ENCODE assay signal across 11 cellular contexts in genomic region chrX:40009462-40009851, GRCh38.
A peak's percentile ranks its signal among the peaks of the same experiment; 100 is the strongest.
DNase-seq lines count a peak whose midpoint lies in the region; ATAC-seq, FAIRE-seq and TF ChIP-seq lines count a peak whose summit lies in the region.
"Had no signal": no experiment of that assay in that cellular context is flagged by ENCODE, and none has a peak within 500 bp of the region (broad histone marks: within the 10 kb centered on the region; RNA-seq: fewer than 3 reads in every experiment).

No MANE protein-coding gene starts in this region.

- TF ChIP-seq CTCF in choroid plexus epithelial cell (conservative IDR thresholded peaks at IDR 0.05; ENCODE audit: low read depth, low read length) (no peak), nephron progenitor cell (IDR thresholded peaks at IDR 0.05) (no peak), foreskin keratinocyte (conservative IDR thresholded peaks at IDR 0.05) (no peak)

- peaks cover 65% of the 10 kb centered on the region for H3K27me3 Mint-ChIP-seq in nephron progenitor cell (ENCODE audit: low read depth, poor library complexity)

- DNase-seq in choroid plexus epithelial cell (ENCODE audit: low read depth) (peak; percentile 24), nephron progenitor cell (peak; percentile 52), DMS 273 treated with DMSO at 0.1 percent for 48 hours (lab: John Stamatoyannopoulos, UW) (no peak), foreskin keratinocyte (no peak), GF-D8 (lab: John Stamatoyannopoulos, UW) (no peak), HTR-8/SVneo (ENCODE audit: insufficient read length, low spot score) (no peak)
- DNase-seq: NCI-H2029, tibial artery had no signal

- peak overlapping the region; percentile 89 for H3K4me2 ChIP-seq in BLaER1

- H3K4me3 ChIP-seq in BLaER1 (peak overlapping the region; percentile 54; the same call in 1 of the 2 replicates), HUES64 (ENCODE audit: low read length) (peak overlapping the region; percentile 45), choroid plexus epithelial cell (ENCODE audit: low read depth, low read length) (peak overlapping the region; percentile 32)

- H3K27ac ChIP-seq in BLaER1 (no peak overlapping the region), HUES64 (ENCODE audit: low read depth, low read length) (no peak overlapping the region), foreskin keratinocyte (no peak overlapping the region)
- H3K27ac ChIP-seq: tibial artery had no signal

- H3K27ac Mint-ChIP-seq in nephron progenitor cell, result no peak overlapping the region

- 0 out of 2 replicates have a peak, but pooled peaks cover 4% of the 10 kb centered on the region for H4K20me1 ChIP-seq in BLaER1

- no peaks in the 10 kb centered on the region for H3K36me3 ChIP-seq in BLaER1
- no peaks in the 10 kb centered on the region for H3K36me3 ChIP-seq in HUES64 (ENCODE audit: insufficient read depth, low read length)
- H3K36me3 ChIP-seq: tibial artery had no signal

- no peak for FAIRE-seq in HTR-8/SVneo (lab: Jason Lieb, UNC)

- WGBS in HUES64, result under 1% methylated on average over 23 of the region's 35 CpGs

- peaks cover 15% of the 10 kb centered on the region for H3K9me3 Mint-ChIP-seq in nephron progenitor cell

- H3K4me1 ChIP-seq in BLaER1 (peaks cover 75% of the 10 kb centered on the region), HUES64 (ENCODE audit: insufficient read depth, low read length) (peaks cover 34% of the 10 kb centered on the region), foreskin keratinocyte (no peaks in the 10 kb centered on the region)

- H3K4me3 Mint-ChIP-seq in nephron progenitor cell, result peak overlapping the region; percentile 78

- H3K36me3 Mint-ChIP-seq in nephron progenitor cell (ENCODE audit: low read depth), result no peaks in the 10 kb centered on the region

- H3K27me3 ChIP-seq in BLaER1 (peaks cover 79% of the 10 kb centered on the region), HUES64 (ENCODE audit: insufficient read depth, low read length) (peaks cover 96% of the 10 kb centered on the region), foreskin keratinocyte (peaks cover 14% of the 10 kb centered on the region)
- H3K27me3 ChIP-seq: tibial artery had no signal

- H3K9me3 ChIP-seq in BLaER1 (peaks cover 59% of the 10 kb centered on the region), HUES64 (ENCODE audit: insufficient read depth, low read depth, low read length) (no peaks in the 10 kb centered on the region)
- H3K9me3 ChIP-seq: tibial artery had no signal

- H3K4me1 Mint-ChIP-seq in nephron progenitor cell, result peaks cover 63% of the 10 kb centered on the region

- no peak overlapping the region for H3K9ac ChIP-seq in BLaER1
- peak overlapping the region; percentile 20; the same call in 1 of the 2 replicates for H3K9ac ChIP-seq in HUES64 (ENCODE audit: low read depth, low read length)

- ATAC-seq in foreskin keratinocyte, result no peak
- ATAC-seq: HCT116 had no signal

Comparison
In these comparisons a context has a peak if more than half of its experiments do, and no peak if none do; other contexts are left out.
1. DNase-seq: peak in choroid plexus epithelial cell (single experiment) and nephron progenitor cell (single experiment); none in DMS 273 treated with DMSO at 0.1 percent for 48 hours (single experiment), foreskin keratinocyte (0 of 2), GF-D8 (single experiment) and HTR-8/SVneo (single experiment).
2. Peak in every context shown above with its lines, with median percentiles within 50 percentile points of each other: H3K4me3 ChIP-seq.